9 cellular contexts compared by ENCODE assay signal in genomic region chr11:128734439-128735224, GRCh38. TPM values are rescaled to one million over a fixed set of nuclear protein-coding genes. Genes with fewer than 3 reads are reported as not detected.
DNase-seq lines count a peak whose midpoint lies in the region; ATAC-seq and TF ChIP-seq lines count a peak whose summit lies in the region.
"Had no signal": no experiment of that assay in that cellular context is flagged by ENCODE, and none has a peak within 500 bp of the region (broad histone marks: within the 10 kb centered on the region; RNA-seq: fewer than 3 reads in every experiment).

No MANE protein-coding gene starts in this region.

- peak overlapping the region; percentile 51 for H3K4me3 Mint-ChIP-seq in activated CD8-positive, alpha-beta T cell treated with anti-CD3 and anti-CD28 coated beads for 36 hours
- H3K4me3 Mint-ChIP-seq in neural crest cell = peak overlapping the region; percentile 72

- TF ChIP-seq CTCF in activated CD8-positive, alpha-beta T cell treated with anti-CD3 and anti-CD28 coated beads for 36 hours (IDR thresholded peaks at IDR 0.05) = no peak
- no peak for TF ChIP-seq CTCF in neural crest cell (conservative IDR thresholded peaks at IDR 0.05)

- intact Hi-C loops in activated CD8-positive, alpha-beta T cell treated with anti-CD3 and anti-CD28 coated beads for 36 hours (cut with micrococcal nuclease) = loop anchor here (5.0 kb wide), 1 partner anchor 37 kb away; no protein-coding TSS in a partner anchor

- POLR2A ChIA-PET in activated CD8-positive, alpha-beta T cell treated with anti-CD3 and anti-CD28 coated beads for 36 hours (lab: Charles Lee) = interaction anchor here (0.8 to 4.3 kb wide), 9 partner anchors 8 to 223 kb away, joined by 3 to 26 read pairs (median 5); partner anchors contain the start of gene FLI1

- peaks cover 13% of the 10 kb centered on the region for H3K36me3 Mint-ChIP-seq in activated CD8-positive, alpha-beta T cell treated with anti-CD3 and anti-CD28 coated beads for 36 hours (ENCODE audit: low read depth)
- H3K36me3 Mint-ChIP-seq in neural crest cell (ENCODE audit: low read depth) = no peaks in the 10 kb centered on the region

- H3K27me3 Mint-ChIP-seq in activated CD8-positive, alpha-beta T cell treated with anti-CD3 and anti-CD28 coated beads for 36 hours = no peaks in the 10 kb centered on the region
- peaks cover 32% of the 10 kb centered on the region for H3K27me3 Mint-ChIP-seq in neural crest cell (ENCODE audit: low read depth)

- peak overlapping the region; percentile 68 for H3K27ac Mint-ChIP-seq in activated CD8-positive, alpha-beta T cell treated with anti-CD3 and anti-CD28 coated beads for 36 hours
- no peak overlapping the region for H3K27ac Mint-ChIP-seq in neural crest cell (ENCODE audit: unreplicated experiment)

- H3K4me1 Mint-ChIP-seq in activated CD8-positive, alpha-beta T cell treated with anti-CD3 and anti-CD28 coated beads for 36 hours (ENCODE audit: low read depth) = peaks cover 92% of the 10 kb centered on the region
- peaks cover 57% of the 10 kb centered on the region for H3K4me1 Mint-ChIP-seq in neural crest cell

- ATAC-seq in GM19035 (IDR thresholded peaks at IDR 0.05; ENCODE audit: unreplicated experiment) (peak; percentile 44), HG03066 (IDR thresholded peaks at IDR 0.05; ENCODE audit: low read depth, unreplicated experiment) (peak; percentile 31), GM18861 (IDR thresholded peaks at IDR 0.05; ENCODE audit: unreplicated experiment) (no peak)
- peak; percentile 10 for ATAC-seq in activated CD8-positive, alpha-beta T cell treated with anti-CD3 and anti-CD28 coated beads for 36 hours
- ATAC-seq: K562 had no signal

- H3K9me3 Mint-ChIP-seq in activated CD8-positive, alpha-beta T cell treated with anti-CD3 and anti-CD28 coated beads for 36 hours = no peaks in the 10 kb centered on the region
- no peaks in the 10 kb centered on the region for H3K9me3 Mint-ChIP-seq in neural crest cell

- peak; percentile 64 for DNase-seq in activated CD8-positive, alpha-beta T cell treated with anti-CD3 and anti-CD28 coated beads for 36 hours
- DNase-seq in neural crest cell (ENCODE audit: low read depth, low spot score) (no peak), DMS 273 treated with DMSO at 0.1 percent for 48 hours (lab: John Stamatoyannopoulos, UW) (no peak), NCI-H2107 (lab: John Stamatoyannopoulos, UW) (no peak), NCI-H1105 (lab: John Stamatoyannopoulos, UW) (no peak)

- CTCF ChIA-PET in activated CD8-positive, alpha-beta T cell treated with anti-CD3 and anti-CD28 coated beads for 36 hours (lab: Charles Lee) = interaction anchor here (1.0 to 5.8 kb wide), 13 partner anchors 9 to 209 kb away, joined by 3 to 54 read pairs (median 3); partner anchors contain the start of gene FLI1

RNA-seq across cellular contexts. Expression of gene FLI1, which starts 40.8 kb away (rescaled TPM):
- 10 to 100 TPM; 43.8 to 47.8 TPM for total RNA-seq in activated CD8-positive, alpha-beta T cell treated with anti-CD3 and anti-CD28 coated beads for 36 hours
- total RNA-seq in neural crest cell = 0.23 and 0.48 TPM in 2 replicates

Comparison
In these comparisons a context has a peak if more than half of its experiments do, and no peak if none do; other contexts are left out.
1. RNA of gene FLI1, which starts 40.8 kb away (total RNA-seq): 43.8 to 47.8 TPM in activated CD8-positive, alpha-beta T cell treated with anti-CD3 and anti-CD28 coated beads for 36 hours; 0.23 to 0.48 TPM in neural crest cell; every median in the first group is over 10 times any median in the second.